10 cellular contexts compared by ENCODE assay signal in genomic region chr3:56980798-56981390, GRCh38.
A peak's percentile ranks its signal among the peaks of the same experiment; 100 is the strongest.
DNase-seq lines count a peak whose midpoint lies in the region; ATAC-seq, FAIRE-seq and TF ChIP-seq lines count a peak whose summit lies in the region.
"Had no signal": no experiment of that assay in that cellular context is flagged by ENCODE, and none has a peak within 500 bp of the region (broad histone marks: within the 10 kb centered on the region; RNA-seq: fewer than 3 reads in every experiment).

No MANE protein-coding gene starts in this region.

- no peak overlapping the region for H3K4me3 ChIP-seq in astrocyte of the spinal cord (ENCODE audit: low read depth, low read length)
- H3K4me3 ChIP-seq in naive thymus-derived CD4-positive, alpha-beta T cell (ENCODE audit: low read length): no peak overlapping the region

- no peaks in the 10 kb centered on the region for H3K36me3 ChIP-seq in naive thymus-derived CD4-positive, alpha-beta T cell (ENCODE audit: control insufficient read depth in 2 of 3, insufficient read depth in 3 of 3, low read length in 3 of 3)

- POLR2A ChIA-PET in naive thymus-derived CD4-positive, alpha-beta T cell (lab: Charles Lee): interaction anchor here (1.0 kb wide), 1 partner anchor 9 kb away, joined by 5 read pairs; no protein-coding TSS in a partner anchor

- BruUV-seq in Calu3 (replicated peaks; lab: Mats Ljungman, UMichigan): no TSS peak

- CTCF ChIA-PET in Calu3 (lab: Charles Lee): no interaction called here
- CTCF ChIA-PET in naive thymus-derived CD4-positive, alpha-beta T cell (lab: Charles Lee): interaction anchor here (1.6 to 1.9 kb wide), 2 partner anchors 180 to 276 kb away, joined by 3 to 4 read pairs; no protein-coding TSS in a partner anchor

- no peaks in the 10 kb centered on the region for H3K4me1 ChIP-seq in naive thymus-derived CD4-positive, alpha-beta T cell (ENCODE audit: control insufficient read depth in 2 of 2, insufficient read depth in 2 of 2, low read length in 2 of 2)

- in situ Hi-C loops in astrocyte of the spinal cord (cut with HindIII; ENCODE audit: low sequenced_read_pairs): loop anchor here (25.0 kb wide), 1 partner anchor 106 kb away; no protein-coding TSS in a partner anchor
- in situ Hi-C loops in GM13976 (cut with MboI; ENCODE audit: low sequenced_read_pairs, unreplicated experiment): no loop called here

- H3K27ac ChIP-seq in naive thymus-derived CD4-positive, alpha-beta T cell (ENCODE audit: low read depth, low read length): no peak overlapping the region

- peak; percentile 93 for ATAC-seq in naive thymus-derived CD4-positive, alpha-beta T cell
- no peak for ATAC-seq in HG02938 (IDR thresholded peaks at IDR 0.05; ENCODE audit: unreplicated experiment)

- H3K27me3 Mint-ChIP-seq in Calu3 (ENCODE audit: unreplicated experiment): no peaks in the 10 kb centered on the region
- no peaks in the 10 kb centered on the region for H3K27me3 Mint-ChIP-seq in naive thymus-derived CD4-positive, alpha-beta T cell

- peak; percentile 64 for DNase-seq in Calu3
- peak; percentile 95 for DNase-seq in RCC 7860 (ENCODE audit: low spot score)
- peak; percentile 96 for DNase-seq in astrocyte of the spinal cord (ENCODE audit: low read depth, low spot score)
- DNase-seq in naive thymus-derived CD4-positive, alpha-beta T cell: peak in 1 of 9 donors; percentile 49
- no peak for DNase-seq in NCI-H2107 (lab: John Stamatoyannopoulos, UW)
- no peak for DNase-seq in GM13976 (ENCODE audit: low spot score)
- no peak for DNase-seq in DMS114 treated with DMSO at 0.1 percent for 48 hours (lab: John Stamatoyannopoulos, UW; ENCODE audit: unreplicated experiment)

- no peak overlapping the region for H3K27ac Mint-ChIP-seq in Calu3 (ENCODE audit: unreplicated experiment)
- H3K27ac Mint-ChIP-seq in naive thymus-derived CD4-positive, alpha-beta T cell: peak overlapping the region in 1 of 9 donors; percentile 36

- no peak for TF ChIP-seq CTCF in Calu3 (IDR thresholded peaks at IDR 0.05; ENCODE audit: unreplicated experiment)
- TF ChIP-seq CTCF in astrocyte of the spinal cord (IDR thresholded peaks at IDR 0.05; ENCODE audit: low read depth, low read length): no peak
- TF ChIP-seq CTCF in GM13976 (IDR thresholded peaks at IDR 0.05; ENCODE audit: borderline replicate concordance, control extremely low read depth, extremely low read depth, insufficient read depth, missing control alignments): no peak

- peaks cover 10% of the 10 kb centered on the region for H3K36me3 Mint-ChIP-seq in Calu3 (ENCODE audit: insufficient read depth, unreplicated experiment)
- H3K36me3 Mint-ChIP-seq in naive thymus-derived CD4-positive, alpha-beta T cell: no peaks in the 10 kb centered on the region

- no peaks in the 10 kb centered on the region for H3K27me3 ChIP-seq in naive thymus-derived CD4-positive, alpha-beta T cell (ENCODE audit: control insufficient read depth in 2 of 2, insufficient read depth in 2 of 2, low read length in 2 of 2)

- intact Hi-C loops in Calu3 (cut with micrococcal nuclease; ENCODE audit: unreplicated experiment): loop anchor here (5.0 kb wide), 1 partner anchor 241 kb away; no protein-coding TSS in a partner anchor
- intact Hi-C loops in naive thymus-derived CD4-positive, alpha-beta T cell (cut with micrococcal nuclease): loop anchor here in 1 of 2 donors (10.0 kb wide), 1 partner anchor 636 kb away; no protein-coding TSS in a partner anchor

- FAIRE-seq in RCC 7860 (lab: Jason Lieb, UNC): peak; percentile 92
- FAIRE-seq: endometrium, H1 had no signal

- H3K4me3 Mint-ChIP-seq in Calu3 (ENCODE audit: low read depth, unreplicated experiment): no peak overlapping the region
- no peak overlapping the region for H3K4me3 Mint-ChIP-seq in naive thymus-derived CD4-positive, alpha-beta T cell

- H3K9me3 Mint-ChIP-seq in Calu3 (ENCODE audit: low read depth, unreplicated experiment): no peaks in the 10 kb centered on the region
- no peaks in the 10 kb centered on the region for H3K9me3 Mint-ChIP-seq in naive thymus-derived CD4-positive, alpha-beta T cell

- H3K4me1 Mint-ChIP-seq in Calu3 (ENCODE audit: low read depth, unreplicated experiment): no peaks in the 10 kb centered on the region
- H3K4me1 Mint-ChIP-seq in naive thymus-derived CD4-positive, alpha-beta T cell: peaks cover 2 to 24% (median 5%) of the 10 kb centered on the region in 7 donors

- no peaks in the 10 kb centered on the region for H3K9me3 ChIP-seq in naive thymus-derived CD4-positive, alpha-beta T cell (ENCODE audit: control insufficient read depth in 2 of 3, low read length in 3 of 3)

Comparison
In these comparisons a context has a peak if more than half of its experiments do, and no peak if none do; other contexts are left out.
1. DNase-seq: peak in Calu3 (single experiment), RCC 7860 (single experiment) and astrocyte of the spinal cord (single experiment); none in NCI-H2107 (single experiment), GM13976 (single experiment) and DMS114 treated with DMSO at 0.1 percent for 48 hours (single experiment).